In genomic region chr19:10395436-10395835, GRCh38 we compare ENCODE assay signal across 24 cellular contexts.
"Had no signal": no experiment of that assay in that cellular context is flagged by ENCODE, and none has a peak within 500 bp of the region (broad histone marks: within the 10 kb centered on the region; RNA-seq: fewer than 3 reads in every experiment).

No MANE protein-coding gene starts in this region.

- H3K4me1 ChIP-seq: adrenal gland, ascending aorta had no signal

- H3K4me3 Mint-ChIP-seq: activated CD4-positive, alpha-beta memory T cell treated with anti-CD3 and anti-CD28 coated beads, Interleukin-2, amount 10 ng/mL, durations not matched to agents 7 days and 5 days; activated CD4-positive, alpha-beta T cell treated with anti-CD3 and anti-CD28 coated beads, Interleukin-2, amount 10 ng/mL, durations not matched to agents 24 days and 14 days; activated CD8-positive, alpha-beta memory T cell treated with anti-CD3 and anti-CD28 coated beads, Interleukin-2, amount 10 ng/mL, durations not matched to agents 7 days and 5 days; activated naive CD8-positive, alpha-beta T cell; central memory CD8-positive, alpha-beta T cell; naive thymus-derived CD4-positive, alpha-beta T cell; neural crest cell; stimulated activated effector memory CD8-positive, alpha-beta T cell treated with anti-CD3 and anti-CD28 coated beads, Interleukin-12 subunit alpha, Interleukin-12 subunit beta, amount 100 ng/mL, for 72 hours; type B pancreatic cell had no signal

- ATAC-seq: activated CD8-positive, alpha-beta memory T cell treated with anti-CD3 and anti-CD28 coated beads, Interleukin-2, amount 10 ng/mL, durations not matched to agents 7 days and 5 days; gastrocnemius medialis; left lung; naive thymus-derived CD4-positive, alpha-beta T cell; stimulated activated effector memory CD8-positive, alpha-beta T cell treated with anti-CD3 and anti-CD28 coated beads, Interleukin-12 subunit alpha, Interleukin-12 subunit beta, amount 100 ng/mL, for 72 hours had no signal

- DNase-seq: activated CD4-positive, alpha-beta memory T cell treated with anti-CD3 and anti-CD28 coated beads, Interleukin-2, amount 10 ng/mL, durations not matched to agents 7 days and 5 days; activated CD4-positive, alpha-beta T cell treated with anti-CD3 and anti-CD28 coated beads, Interleukin-2, amount 10 ng/mL, durations not matched to agents 24 days and 14 days; activated CD8-positive, alpha-beta memory T cell treated with anti-CD3 and anti-CD28 coated beads, Interleukin-2, amount 10 ng/mL, durations not matched to agents 7 days and 5 days; activated naive CD4-positive, alpha-beta T cell; brain microvascular endothelial cell; effector memory CD4-positive, alpha-beta T cell; esophagus squamous epithelium; gastrocnemius medialis; hippocampal formation; kidney glomerular epithelial cell; left lung; naive thymus-derived CD4-positive, alpha-beta T cell; stimulated activated CD4-positive, alpha-beta T cell treated with anti-CD3 and anti-CD28 coated beads, Interleukin-12 subunit alpha, Interleukin-12 subunit beta, amount 100 ng/mL, for 4 hours had no signal

- H3K4me3 ChIP-seq: adrenal gland, ascending aorta, esophagus squamous epithelium, gastrocnemius medialis, left lung, lung, thoracic aorta, vagina had no signal

- H3K4me1 Mint-ChIP-seq: neural crest cell had no signal

- H3K27me3 ChIP-seq: adrenal gland, ascending aorta, brain microvascular endothelial cell, esophagus squamous epithelium, gastrocnemius medialis, left lung, vagina had no signal

- H3K9me3 ChIP-seq: adrenal gland, ascending aorta, esophagus squamous epithelium, gastrocnemius medialis, left lung, thoracic aorta, vagina had no signal

- H3K27ac ChIP-seq: adrenal gland, ascending aorta, brain microvascular endothelial cell, esophagus squamous epithelium, gastrocnemius medialis, left lung, thoracic aorta, vagina had no signal

- H3K9me3 Mint-ChIP-seq: activated CD4-positive, alpha-beta memory T cell treated with anti-CD3 and anti-CD28 coated beads, Interleukin-2, amount 10 ng/mL, durations not matched to agents 7 days and 5 days; activated CD4-positive, alpha-beta T cell treated with anti-CD3 and anti-CD28 coated beads, Interleukin-2, amount 10 ng/mL, durations not matched to agents 24 days and 14 days; central memory CD8-positive, alpha-beta T cell; naive thymus-derived CD4-positive, alpha-beta T cell; neural crest cell; stimulated activated effector memory CD8-positive, alpha-beta T cell treated with anti-CD3 and anti-CD28 coated beads, Interleukin-12 subunit alpha, Interleukin-12 subunit beta, amount 100 ng/mL, for 72 hours; type B pancreatic cell had no signal

- H3K36me3 Mint-ChIP-seq: activated naive CD8-positive, alpha-beta T cell had no signal

- H3K27me3 Mint-ChIP-seq: activated CD4-positive, alpha-beta memory T cell treated with anti-CD3 and anti-CD28 coated beads, Interleukin-2, amount 10 ng/mL, durations not matched to agents 7 days and 5 days; activated CD4-positive, alpha-beta T cell treated with anti-CD3 and anti-CD28 coated beads, Interleukin-2, amount 10 ng/mL, durations not matched to agents 24 days and 14 days; activated CD8-positive, alpha-beta memory T cell treated with anti-CD3 and anti-CD28 coated beads, Interleukin-2, amount 10 ng/mL, durations not matched to agents 7 days and 5 days; activated naive CD8-positive, alpha-beta T cell; central memory CD8-positive, alpha-beta T cell; naive thymus-derived CD4-positive, alpha-beta T cell; progenitor cell of endocrine pancreas; type B pancreatic cell had no signal

- H3K27ac Mint-ChIP-seq: activated CD4-positive, alpha-beta memory T cell treated with anti-CD3 and anti-CD28 coated beads, Interleukin-2, amount 10 ng/mL, durations not matched to agents 7 days and 5 days; activated CD4-positive, alpha-beta T cell treated with anti-CD3 and anti-CD28 coated beads, Interleukin-2, amount 10 ng/mL, durations not matched to agents 24 days and 14 days; activated CD8-positive, alpha-beta memory T cell treated with anti-CD3 and anti-CD28 coated beads, Interleukin-2, amount 10 ng/mL, durations not matched to agents 7 days and 5 days; activated naive CD8-positive, alpha-beta T cell; progenitor cell of endocrine pancreas; stimulated activated effector memory CD8-positive, alpha-beta T cell treated with anti-CD3 and anti-CD28 coated beads, Interleukin-12 subunit alpha, Interleukin-12 subunit beta, amount 100 ng/mL, for 72 hours; type B pancreatic cell had no signal
